ENCODE assay signal across 13 cellular contexts in genomic region chr21:38498057-38498833, GRCh38. TPM values are rescaled to one million over a fixed set of nuclear protein-coding genes. Genes with fewer than 3 reads are reported as not detected.
DNase-seq lines count a peak whose midpoint lies in the region; ATAC-seq and TF ChIP-seq lines count a peak whose summit lies in the region.
"Had no signal": no experiment of that assay in that cellular context is flagged by ENCODE, and none has a peak within 500 bp of the region (broad histone marks: within the 10 kb centered on the region; RNA-seq: fewer than 3 reads in every experiment).

Gene ERG, minus strand, starts transcription at chr21:38498477. Its CDS starts 97 bp downstream, at chr21:38498380.

- H3K4me3 ChIP-seq in GM23338, result no peak within 1 kb of the TSS
- H3K4me3 ChIP-seq in rectal smooth muscle tissue (ENCODE audit: low read length), result no peak within 1 kb of the TSS

- H3K27ac ChIP-seq in GM23338 (ENCODE audit: low read depth) (no peak within 1 kb of the TSS), cingulate gyrus (ENCODE audit: low read depth, low read length) (peak within 1 kb of the TSS; percentile 30), rectal smooth muscle tissue (ENCODE audit: low read depth, low read length) (peak within 1 kb of the TSS; percentile 51)

- H3K36me3 ChIP-seq in GM23338 (ENCODE audit: insufficient read depth) (no peaks in the 10 kb centered on the region), rectal smooth muscle tissue (ENCODE audit: control insufficient read depth, insufficient read depth, low read length) (no peaks in the 10 kb centered on the region)

- no peaks in the 10 kb centered on the region for H3K27me3 ChIP-seq in GM23338 (ENCODE audit: insufficient read depth)
- H3K27me3 ChIP-seq in rectal smooth muscle tissue (ENCODE audit: control insufficient read depth, insufficient read depth, low read length), result no peaks in the 10 kb centered on the region

- no peaks in the 10 kb centered on the region; the same call in 2 of the 3 replicates for H3K9me3 Mint-ChIP-seq in GM23338
- 0 out of 2 replicates have a peak, but pooled peaks cover 6% of the 10 kb centered on the region for H3K9me3 Mint-ChIP-seq in WTC11
- H3K9me3 Mint-ChIP-seq: stimulated activated naive B cell treated with anti-CD40 and anti-IgM and Interleukin-4, amounts not matched to agents 10 μg/mL and 1 μg/mL and 100 μg/mL, for 72 hours had no signal

- H3K4me3 Mint-ChIP-seq in GM23338, result no peak within 1 kb of the TSS
- no peak within 1 kb of the TSS for H3K4me3 Mint-ChIP-seq in WTC11
- H3K4me3 Mint-ChIP-seq: stimulated activated naive B cell treated with anti-CD40 and anti-IgM and Interleukin-4, amounts not matched to agents 10 μg/mL and 1 μg/mL and 100 μg/mL, for 72 hours had no signal

- CTCF ChIA-PET in WTC11 (lab: Charles Lee), result no interaction called here

- H4K20me1 ChIP-seq in GM23338 (replicated peaks; ENCODE audit: insufficient read depth), result no peaks in the 10 kb centered on the region

- H3F3A ChIP-seq in GM23338 (replicated peaks; ENCODE audit: low read depth), result no peaks in the 10 kb centered on the region

- no peak within 1 kb of the TSS for H3K4me2 ChIP-seq in GM23338

- POLR2A ChIA-PET in WTC11 (lab: Charles Lee), result no interaction called here

- H3K9me2 ChIP-seq in GM23338 (ENCODE audit: insufficient read depth), result no peaks in the 10 kb centered on the region

- H3K79me2 ChIP-seq in GM23338 (replicated peaks; ENCODE audit: insufficient read depth), result no peaks in the 10 kb centered on the region

- peaks cover 26% of the 10 kb centered on the region for H3K4me1 Mint-ChIP-seq in GM23338
- H3K4me1 Mint-ChIP-seq in WTC11, result peaks cover 60% of the 10 kb centered on the region

- H3K27ac Mint-ChIP-seq in GM23338 (no peak within 1 kb of the TSS), WTC11 (no peak within 1 kb of the TSS)
- H3K27ac Mint-ChIP-seq: stimulated activated naive B cell treated with anti-CD40 and anti-IgM and Interleukin-4, amounts not matched to agents 10 μg/mL and 1 μg/mL and 100 μg/mL, for 72 hours had no signal

- no peak for TF ChIP-seq CTCF in GM23338 (conservative IDR thresholded peaks at IDR 0.05; ENCODE audit: low read depth in 2 of 2)
- no peak for TF ChIP-seq CTCF in WTC11 (IDR thresholded peaks at IDR 0.05)

- DNase-seq in GM23338 (ENCODE audit: low spot score) (no peak), left lobe of liver (ENCODE audit: low spot score) (no peak), cerebellar nuclear complex (lab: John Stamatoyannopoulos, UW) (no peak), NCI-H774 (lab: John Stamatoyannopoulos, UW) (no peak), WTC11 (ENCODE audit: low spot score) (no peak)
- DNase-seq: activated CD4-positive, CD25-positive, alpha-beta regulatory T cell; MM.1S; NCI-H2227 treated with DMSO at 0.1 percent for 48 hours; RPMI8226; stimulated activated naive B cell treated with anti-CD40 and anti-IgM and Interleukin-4, amounts not matched to agents 10 μg/mL and 1 μg/mL and 100 μg/mL, for 72 hours had no signal

- peak within 1 kb of the TSS; percentile 12; the same call in 1 of the 2 replicates for H2AFZ ChIP-seq in GM23338

- no peak for ATAC-seq in GM23338
- ATAC-seq in left lobe of liver, result peak; percentile 49
- ATAC-seq in HG03039 (IDR thresholded peaks at IDR 0.05; ENCODE audit: unreplicated experiment), result no peak
- ATAC-seq in WTC11, result no peak
- ATAC-seq: stimulated activated naive B cell treated with anti-CD40 and anti-IgM and Interleukin-4, amounts not matched to agents 10 μg/mL and 1 μg/mL and 100 μg/mL, for 72 hours had no signal

- H3K27me3 Mint-ChIP-seq in GM23338 (ENCODE audit: insufficient read depth, low read depth, poor library complexity) (peaks cover 2% of the 10 kb centered on the region), WTC11 (ENCODE audit: low read depth) (no peaks in the 10 kb centered on the region)

- H3K4me1 ChIP-seq in GM23338 (ENCODE audit: insufficient read depth), result peaks cover 8% of the 10 kb centered on the region; the same call in 1 of the 2 replicates
- H3K4me1 ChIP-seq in rectal smooth muscle tissue (ENCODE audit: control insufficient read depth, insufficient read depth, low read length), result no peaks in the 10 kb centered on the region

- H3K9ac ChIP-seq in rectal smooth muscle tissue (ENCODE audit: low read length), result no peak within 1 kb of the TSS

- no peaks in the 10 kb centered on the region for H3K36me3 Mint-ChIP-seq in GM23338 (ENCODE audit: low read depth)
- no peaks in the 10 kb centered on the region; the same call in 1 of the 2 replicates for H3K36me3 Mint-ChIP-seq in WTC11
- H3K36me3 Mint-ChIP-seq: stimulated activated naive B cell treated with anti-CD40 and anti-IgM and Interleukin-4, amounts not matched to agents 10 μg/mL and 1 μg/mL and 100 μg/mL, for 72 hours had no signal

TF ChIP-seq in GM23338, 12 proteins besides CTCF, POLR2A, EP300 and RAD21 (continues in another document):
- no peak for TF ChIP-seq EZH2phosphoT487 (IDR thresholded peaks at IDR 0.05; ENCODE audit: unreplicated experiment)
- TF ChIP-seq STAT1 (IDR thresholded peaks at IDR 0.05; ENCODE audit: unreplicated experiment), result no peak
- TF ChIP-seq EZH2 (IDR thresholded peaks at IDR 0.05; ENCODE audit: low read depth, unreplicated experiment), result no peak
- no peak for TF ChIP-seq ZNF331 (CRISPR knock-in tag; IDR thresholded peaks at IDR 0.05; ENCODE audit: low read depth)
- TF ChIP-seq POLR2AphosphoS5 (IDR thresholded peaks at IDR 0.05; ENCODE audit: low read depth), result no peak
- no peak for TF ChIP-seq ZNF114 (CRISPR knock-in tag; IDR thresholded peaks at IDR 0.05)
- TF ChIP-seq JUNB (IDR thresholded peaks at IDR 0.05; ENCODE audit: unreplicated experiment), result no peak
- no peak for TF ChIP-seq NANOG (IDR thresholded peaks at IDR 0.05; ENCODE audit: borderline replicate concordance)
- TF ChIP-seq, protein P1, sequence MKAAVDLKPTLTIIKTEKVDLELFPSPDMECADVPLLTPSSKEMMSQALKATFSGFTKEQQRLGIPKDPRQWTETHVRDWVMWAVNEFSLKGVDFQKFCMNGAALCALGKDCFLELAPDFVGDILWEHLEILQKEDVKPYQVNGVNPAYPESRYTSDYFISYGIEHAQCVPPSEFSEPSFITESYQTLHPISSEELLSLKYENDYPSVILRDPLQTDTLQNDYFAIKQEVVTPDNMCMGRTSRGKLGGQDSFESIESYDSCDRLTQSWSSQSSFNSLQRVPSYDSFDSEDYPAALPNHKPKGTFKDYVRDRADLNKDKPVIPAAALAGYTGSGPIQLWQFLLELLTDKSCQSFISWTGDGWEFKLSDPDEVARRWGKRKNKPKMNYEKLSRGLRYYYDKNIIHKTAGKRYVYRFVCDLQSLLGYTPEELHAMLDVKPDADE (IDR thresholded peaks at IDR 0.05), result no peak

TF ChIP-seq in WTC11, 78 proteins besides CTCF, POLR2A, EP300 and RAD21 (continues in another document):
- no peak for TF ChIP-seq ZNF263 (CRISPR knock-in tag; IDR thresholded peaks at IDR 0.05; ENCODE audit: low read depth)
- TF ChIP-seq NFATC4 (CRISPR knock-in tag; IDR thresholded peaks at IDR 0.05), result no peak
- TF ChIP-seq TEAD4 (CRISPR knock-in tag; IDR thresholded peaks at IDR 0.05), result no peak
- TF ChIP-seq ZNF671 (CRISPR knock-in tag; IDR thresholded peaks at IDR 0.05), result no peak
- TF ChIP-seq USF2 (CRISPR knock-in tag; IDR thresholded peaks at IDR 0.05), result no peak
- no peak for TF ChIP-seq ZNF232 (CRISPR knock-in tag; IDR thresholded peaks at IDR 0.05)
- TF ChIP-seq, protein P2, sequence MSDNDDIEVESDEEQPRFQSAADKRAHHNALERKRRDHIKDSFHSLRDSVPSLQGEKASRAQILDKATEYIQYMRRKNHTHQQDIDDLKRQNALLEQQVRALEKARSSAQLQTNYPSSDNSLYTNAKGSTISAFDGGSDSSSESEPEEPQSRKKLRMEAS (CRISPR knock-in tag; IDR thresholded peaks at IDR 0.05), result no peak
- TF ChIP-seq ARID4B (CRISPR knock-in tag; IDR thresholded peaks at IDR 0.05; ENCODE audit: borderline replicate concordance), result no peak

RNA-seq across cellular contexts. Expression of gene ERG, which starts in this region (rescaled TPM):
- 0.14 and 1.0 TPM in 2 replicates for total RNA-seq in GM23338 (2014; rRNA removed; shearing (Covaris generic))
- 0.44 and 0.47 TPM in 2 replicates for polyA plus RNA-seq in GM23338 (2016; fragmentation: Nextera tagmentation; extraction: Ambion mirVana)
- total RNA-seq in left lobe of liver, result 4.0 TPM
- total RNA-seq in WTC11 (2021), result 2.8 to 4.5 TPM (median 3.8 TPM) in 3 replicates
